ENCODE assay signal across 1 cellular context in the genomic region with DNA sequence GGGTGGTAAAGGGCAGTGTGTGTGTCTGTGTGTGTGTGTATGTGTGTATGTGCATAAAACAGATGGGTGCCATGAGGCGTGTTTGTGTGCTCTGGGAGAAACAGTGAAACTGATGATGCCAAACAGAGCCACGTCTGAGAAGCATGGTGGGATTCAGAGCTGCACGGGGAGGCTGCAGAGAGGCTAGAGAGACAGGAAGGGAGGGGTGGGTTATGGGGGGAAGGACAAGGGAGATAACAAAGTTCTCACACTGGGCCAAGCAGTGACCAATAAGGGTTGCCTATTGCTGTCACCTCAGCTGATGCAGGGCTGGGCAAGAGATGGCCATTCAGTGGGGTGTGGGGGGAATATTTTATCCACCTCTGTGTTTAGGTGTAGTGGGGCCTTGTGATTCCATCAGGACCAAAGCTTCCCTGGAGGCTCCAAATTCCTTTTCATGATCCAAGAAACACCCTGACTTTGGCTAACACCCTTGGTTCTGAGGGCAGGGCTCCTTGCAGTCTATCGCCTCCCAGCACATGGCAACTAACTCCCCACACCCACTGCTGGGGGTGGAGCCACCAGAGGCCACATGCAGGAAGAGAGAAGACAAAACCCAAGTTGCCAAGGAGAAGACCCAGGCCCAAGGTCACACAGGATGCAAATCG.
TF ChIP-seq lines count a peak whose summit lies in the region.

No MANE protein-coding gene starts in this region.

TF ChIP-seq in K562, 482 proteins besides CTCF, POLR2A, EP300 and RAD21 (continued from another document):
- TF ChIP-seq, protein P1, sequence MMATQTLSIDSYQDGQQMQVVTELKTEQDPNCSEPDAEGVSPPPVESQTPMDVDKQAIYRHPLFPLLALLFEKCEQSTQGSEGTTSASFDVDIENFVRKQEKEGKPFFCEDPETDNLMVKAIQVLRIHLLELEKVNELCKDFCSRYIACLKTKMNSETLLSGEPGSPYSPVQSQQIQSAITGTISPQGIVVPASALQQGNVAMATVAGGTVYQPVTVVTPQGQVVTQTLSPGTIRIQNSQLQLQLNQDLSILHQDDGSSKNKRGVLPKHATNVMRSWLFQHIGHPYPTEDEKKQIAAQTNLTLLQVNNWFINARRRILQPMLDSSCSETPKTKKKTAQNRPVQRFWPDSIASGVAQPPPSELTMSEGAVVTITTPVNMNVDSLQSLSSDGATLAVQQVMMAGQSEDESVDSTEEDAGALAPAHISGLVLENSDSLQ (IDR thresholded peaks at IDR 0.05): no peak
- TF ChIP-seq SP2 (IDR thresholded peaks at IDR 0.05; ENCODE audit: extremely low read depth, low read depth, low read length, poor library complexity, severe bottlenecking) (no peak), FOXK1 (CRISPR knock-in tag; IDR thresholded peaks at IDR 0.05; ENCODE audit: borderline replicate concordance) (no peak), ZFP30 (CRISPR knock-in tag; IDR thresholded peaks at IDR 0.05; ENCODE audit: borderline replicate concordance) (no peak), SMARCB1 (IDR thresholded peaks at IDR 0.05; ENCODE audit: insufficient read length, low read depth) (no peak), SRSF1 (IDR thresholded peaks at IDR 0.05; ENCODE audit: low read depth, low read length) (no peak), CBFA2T3 (IDR thresholded peaks at IDR 0.05) (peak; percentile 39; the same call in 1 of the 2 replicates), MECOM (CRISPR knock-in tag; IDR thresholded peaks at IDR 0.05) (peak; percentile 48; the same call in 1 of the 2 replicates), PURB (CRISPR knock-in tag; IDR thresholded peaks at IDR 0.05; ENCODE audit: low read depth) (no peak), DMBX1 (CRISPR knock-in tag; IDR thresholded peaks at IDR 0.05; ENCODE audit: borderline replicate concordance) (peak; percentile 48; the same call in 1 of the 2 replicates), ZBTB7A (IDR thresholded peaks at IDR 0.05; ENCODE audit: borderline replicate concordance, control insufficient read depth, low read depth, low read length) (peak; percentile 46), HMG20A (CRISPR knock-in tag; conservative IDR thresholded peaks at IDR 0.05) (no peak), HMGN3 (IDR thresholded peaks at IDR 0.05; ENCODE audit: borderline replicate concordance, extremely low read depth, insufficient read length, low read depth, low read length) (no peak), PHB (CRISPR knock-in tag; IDR thresholded peaks at IDR 0.05) (no peak), SMAD4 (CRISPR knock-in tag; conservative IDR thresholded peaks at IDR 0.05) (peak; percentile 66), CBX8 (IDR thresholded peaks at IDR 0.05; ENCODE audit: borderline replicate concordance, extremely low read depth, low read depth, low read length, poor library complexity, severe bottlenecking) (no peak), CXXC5 (CRISPR knock-in tag; IDR thresholded peaks at IDR 0.05) (0 out of 2 replicates have a peak, but pooled peaks have one; percentile 5), RBFOX2 (IDR thresholded peaks at IDR 0.05; ENCODE audit: low read depth, low read length) (0 out of 2 replicates have a peak, but pooled peaks have one; percentile 25), EP400 (IDR thresholded peaks at IDR 0.05) (peak; percentile 70), EWSR1 (IDR thresholded peaks at IDR 0.05; ENCODE audit: borderline replicate concordance, low read depth, partially characterized antibody) (no peak), PTRF (tag; IDR thresholded peaks at IDR 0.05) (no peak), DPF2 (IDR thresholded peaks at IDR 0.05) (peak; percentile 47; the same call in 1 of the 2 replicates)
- TF ChIP-seq, protein P2, sequence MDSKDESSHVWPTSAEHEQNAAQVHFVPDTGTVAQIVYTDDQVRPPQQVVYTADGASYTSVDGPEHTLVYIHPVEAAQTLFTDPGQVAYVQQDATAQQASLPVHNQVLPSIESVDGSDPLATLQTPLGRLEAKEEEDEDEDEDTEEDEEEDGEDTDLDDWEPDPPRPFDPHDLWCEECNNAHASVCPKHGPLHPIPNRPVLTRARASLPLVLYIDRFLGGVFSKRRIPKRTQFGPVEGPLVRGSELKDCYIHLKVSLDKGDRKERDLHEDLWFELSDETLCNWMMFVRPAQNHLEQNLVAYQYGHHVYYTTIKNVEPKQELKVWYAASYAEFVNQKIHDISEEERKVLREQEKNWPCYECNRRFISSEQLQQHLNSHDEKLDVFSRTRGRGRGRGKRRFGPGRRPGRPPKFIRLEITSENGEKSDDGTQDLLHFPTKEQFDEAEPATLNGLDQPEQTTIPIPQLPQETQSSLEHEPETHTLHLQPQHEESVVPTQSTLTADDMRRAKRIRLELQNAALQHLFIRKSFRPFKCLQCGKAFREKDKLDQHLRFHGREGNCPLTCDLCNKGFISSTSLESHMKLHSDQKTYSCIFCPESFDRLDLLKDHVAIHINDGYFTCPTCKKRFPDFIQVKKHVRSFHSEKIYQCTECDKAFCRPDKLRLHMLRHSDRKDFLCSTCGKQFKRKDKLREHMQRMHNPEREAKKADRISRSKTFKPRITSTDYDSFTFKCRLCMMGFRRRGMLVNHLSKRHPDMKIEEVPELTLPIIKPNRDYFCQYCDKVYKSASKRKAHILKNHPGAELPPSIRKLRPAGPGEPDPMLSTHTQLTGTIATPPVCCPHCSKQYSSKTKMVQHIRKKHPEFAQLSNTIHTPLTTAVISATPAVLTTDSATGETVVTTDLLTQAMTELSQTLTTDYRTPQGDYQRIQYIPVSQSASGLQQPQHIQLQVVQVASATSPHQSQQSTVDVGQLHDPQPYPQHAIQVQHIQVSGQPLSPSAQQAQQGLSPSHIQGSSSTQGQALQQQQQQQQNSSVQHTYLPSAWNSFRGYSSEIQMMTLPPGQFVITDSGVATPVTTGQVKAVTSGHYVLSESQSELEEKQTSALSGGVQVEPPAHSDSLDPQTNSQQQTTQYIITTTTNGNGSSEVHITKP (IDR thresholded peaks at IDR 0.05; ENCODE audit: partially characterized antibody): peak; percentile 71
- TF ChIP-seq, protein P3, sequence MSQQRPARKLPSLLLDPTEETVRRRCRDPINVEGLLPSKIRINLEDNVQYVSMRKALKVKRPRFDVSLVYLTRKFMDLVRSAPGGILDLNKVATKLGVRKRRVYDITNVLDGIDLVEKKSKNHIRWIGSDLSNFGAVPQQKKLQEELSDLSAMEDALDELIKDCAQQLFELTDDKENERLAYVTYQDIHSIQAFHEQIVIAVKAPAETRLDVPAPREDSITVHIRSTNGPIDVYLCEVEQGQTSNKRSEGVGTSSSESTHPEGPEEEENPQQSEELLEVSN (IDR thresholded peaks at IDR 0.05; ENCODE audit: borderline replicate concordance in 1 of 2, extremely low read depth in 1 of 2, insufficient read depth in 1 of 2, insufficient read length in 1 of 2, low read depth in 1 of 2, low read length in 1 of 2, poor library complexity in 1 of 2, severe bottlenecking in 1 of 2): peak; percentile 70 to 74
- TF ChIP-seq, protein P4, sequence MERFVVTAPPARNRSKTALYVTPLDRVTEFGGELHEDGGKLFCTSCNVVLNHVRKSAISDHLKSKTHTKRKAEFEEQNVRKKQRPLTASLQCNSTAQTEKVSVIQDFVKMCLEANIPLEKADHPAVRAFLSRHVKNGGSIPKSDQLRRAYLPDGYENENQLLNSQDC (CRISPR knock-in tag; IDR thresholded peaks at IDR 0.05): 0 out of 2 replicates have a peak, but pooled peaks have one; percentile 27
- TF ChIP-seq, protein P5, sequence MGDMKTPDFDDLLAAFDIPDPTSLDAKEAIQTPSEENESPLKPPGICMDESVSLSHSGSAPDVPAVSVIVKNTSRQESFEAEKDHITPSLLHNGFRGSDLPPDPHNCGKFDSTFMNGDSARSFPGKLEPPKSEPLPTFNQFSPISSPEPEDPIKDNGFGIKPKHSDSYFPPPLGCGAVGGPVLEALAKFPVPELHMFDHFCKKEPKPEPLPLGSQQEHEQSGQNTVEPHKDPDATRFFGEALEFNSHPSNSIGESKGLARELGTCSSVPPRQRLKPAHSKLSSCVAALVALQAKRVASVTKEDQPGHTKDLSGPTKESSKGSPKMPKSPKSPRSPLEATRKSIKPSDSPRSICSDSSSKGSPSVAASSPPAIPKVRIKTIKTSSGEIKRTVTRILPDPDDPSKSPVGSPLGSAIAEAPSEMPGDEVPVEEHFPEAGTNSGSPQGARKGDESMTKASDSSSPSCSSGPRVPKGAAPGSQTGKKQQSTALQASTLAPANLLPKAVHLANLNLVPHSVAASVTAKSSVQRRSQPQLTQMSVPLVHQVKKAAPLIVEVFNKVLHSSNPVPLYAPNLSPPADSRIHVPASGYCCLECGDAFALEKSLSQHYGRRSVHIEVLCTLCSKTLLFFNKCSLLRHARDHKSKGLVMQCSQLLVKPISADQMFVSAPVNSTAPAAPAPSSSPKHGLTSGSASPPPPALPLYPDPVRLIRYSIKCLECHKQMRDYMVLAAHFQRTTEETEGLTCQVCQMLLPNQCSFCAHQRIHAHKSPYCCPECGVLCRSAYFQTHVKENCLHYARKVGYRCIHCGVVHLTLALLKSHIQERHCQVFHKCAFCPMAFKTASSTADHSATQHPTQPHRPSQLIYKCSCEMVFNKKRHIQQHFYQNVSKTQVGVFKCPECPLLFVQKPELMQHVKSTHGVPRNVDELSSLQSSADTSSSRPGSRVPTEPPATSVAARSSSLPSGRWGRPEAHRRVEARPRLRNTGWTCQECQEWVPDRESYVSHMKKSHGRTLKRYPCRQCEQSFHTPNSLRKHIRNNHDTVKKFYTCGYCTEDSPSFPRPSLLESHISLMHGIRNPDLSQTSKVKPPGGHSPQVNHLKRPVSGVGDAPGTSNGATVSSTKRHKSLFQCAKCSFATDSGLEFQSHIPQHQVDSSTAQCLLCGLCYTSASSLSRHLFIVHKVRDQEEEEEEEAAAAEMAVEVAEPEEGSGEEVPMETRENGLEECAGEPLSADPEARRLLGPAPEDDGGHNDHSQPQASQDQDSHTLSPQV (IDR thresholded peaks at IDR 0.05): peak; percentile 95
- TF ChIP-seq, protein P6, sequence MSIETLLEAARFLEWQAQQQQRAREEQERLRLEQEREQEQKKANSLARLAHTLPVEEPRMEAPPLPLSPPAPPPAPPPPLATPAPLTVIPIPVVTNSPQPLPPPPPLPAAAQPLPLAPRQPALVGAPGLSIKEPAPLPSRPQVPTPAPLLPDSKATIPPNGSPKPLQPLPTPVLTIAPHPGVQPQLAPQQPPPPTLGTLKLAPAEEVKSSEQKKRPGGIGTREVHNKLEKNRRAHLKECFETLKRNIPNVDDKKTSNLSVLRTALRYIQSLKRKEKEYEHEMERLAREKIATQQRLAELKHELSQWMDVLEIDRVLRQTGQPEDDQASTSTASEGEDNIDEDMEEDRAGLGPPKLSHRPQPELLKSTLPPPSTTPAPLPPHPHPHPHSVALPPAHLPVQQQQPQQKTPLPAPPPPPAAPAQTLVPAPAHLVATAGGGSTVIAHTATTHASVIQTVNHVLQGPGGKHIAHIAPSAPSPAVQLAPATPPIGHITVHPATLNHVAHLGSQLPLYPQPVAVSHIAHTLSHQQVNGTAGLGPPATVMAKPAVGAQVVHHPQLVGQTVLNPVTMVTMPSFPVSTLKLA (conservative IDR thresholded peaks at IDR 0.05): peak; percentile 35 to 52; a peak in 2 of 4 replicates
- TF ChIP-seq, protein P7, sequence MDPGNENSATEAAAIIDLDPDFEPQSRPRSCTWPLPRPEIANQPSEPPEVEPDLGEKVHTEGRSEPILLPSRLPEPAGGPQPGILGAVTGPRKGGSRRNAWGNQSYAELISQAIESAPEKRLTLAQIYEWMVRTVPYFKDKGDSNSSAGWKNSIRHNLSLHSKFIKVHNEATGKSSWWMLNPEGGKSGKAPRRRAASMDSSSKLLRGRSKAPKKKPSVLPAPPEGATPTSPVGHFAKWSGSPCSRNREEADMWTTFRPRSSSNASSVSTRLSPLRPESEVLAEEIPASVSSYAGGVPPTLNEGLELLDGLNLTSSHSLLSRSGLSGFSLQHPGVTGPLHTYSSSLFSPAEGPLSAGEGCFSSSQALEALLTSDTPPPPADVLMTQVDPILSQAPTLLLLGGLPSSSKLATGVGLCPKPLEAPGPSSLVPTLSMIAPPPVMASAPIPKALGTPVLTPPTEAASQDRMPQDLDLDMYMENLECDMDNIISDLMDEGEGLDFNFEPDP (CRISPR knock-in tag; IDR thresholded peaks at IDR 0.05): no peak
- TF ChIP-seq, protein P8, sequence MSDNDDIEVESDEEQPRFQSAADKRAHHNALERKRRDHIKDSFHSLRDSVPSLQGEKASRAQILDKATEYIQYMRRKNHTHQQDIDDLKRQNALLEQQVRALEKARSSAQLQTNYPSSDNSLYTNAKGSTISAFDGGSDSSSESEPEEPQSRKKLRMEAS (CRISPR knock-in tag; IDR thresholded peaks at IDR 0.05): peak; percentile 77
- TF ChIP-seq, protein P9, sequence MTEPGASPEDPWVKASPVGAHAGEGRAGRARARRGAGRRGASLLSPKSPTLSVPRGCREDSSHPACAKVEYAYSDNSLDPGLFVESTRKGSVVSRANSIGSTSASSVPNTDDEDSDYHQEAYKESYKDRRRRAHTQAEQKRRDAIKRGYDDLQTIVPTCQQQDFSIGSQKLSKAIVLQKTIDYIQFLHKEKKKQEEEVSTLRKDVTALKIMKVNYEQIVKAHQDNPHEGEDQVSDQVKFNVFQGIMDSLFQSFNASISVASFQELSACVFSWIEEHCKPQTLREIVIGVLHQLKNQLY (CRISPR knock-in tag; conservative IDR thresholded peaks at IDR 0.05): no peak
- TF ChIP-seq, protein P10, sequence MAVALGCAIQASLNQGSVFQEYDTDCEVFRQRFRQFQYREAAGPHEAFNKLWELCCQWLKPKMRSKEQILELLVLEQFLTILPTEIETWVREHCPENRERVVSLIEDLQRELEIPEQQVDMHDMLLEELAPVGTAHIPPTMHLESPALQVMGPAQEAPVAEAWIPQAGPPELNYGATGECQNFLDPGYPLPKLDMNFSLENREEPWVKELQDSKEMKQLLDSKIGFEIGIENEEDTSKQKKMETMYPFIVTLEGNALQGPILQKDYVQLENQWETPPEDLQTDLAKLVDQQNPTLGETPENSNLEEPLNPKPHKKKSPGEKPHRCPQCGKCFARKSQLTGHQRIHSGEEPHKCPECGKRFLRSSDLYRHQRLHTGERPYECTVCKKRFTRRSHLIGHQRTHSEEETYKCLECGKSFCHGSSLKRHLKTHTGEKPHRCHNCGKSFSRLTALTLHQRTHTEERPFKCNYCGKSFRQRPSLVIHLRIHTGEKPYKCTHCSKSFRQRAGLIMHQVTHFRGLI (CRISPR knock-in tag; IDR thresholded peaks at IDR 0.05): no peak
- TF ChIP-seq, protein P11, sequence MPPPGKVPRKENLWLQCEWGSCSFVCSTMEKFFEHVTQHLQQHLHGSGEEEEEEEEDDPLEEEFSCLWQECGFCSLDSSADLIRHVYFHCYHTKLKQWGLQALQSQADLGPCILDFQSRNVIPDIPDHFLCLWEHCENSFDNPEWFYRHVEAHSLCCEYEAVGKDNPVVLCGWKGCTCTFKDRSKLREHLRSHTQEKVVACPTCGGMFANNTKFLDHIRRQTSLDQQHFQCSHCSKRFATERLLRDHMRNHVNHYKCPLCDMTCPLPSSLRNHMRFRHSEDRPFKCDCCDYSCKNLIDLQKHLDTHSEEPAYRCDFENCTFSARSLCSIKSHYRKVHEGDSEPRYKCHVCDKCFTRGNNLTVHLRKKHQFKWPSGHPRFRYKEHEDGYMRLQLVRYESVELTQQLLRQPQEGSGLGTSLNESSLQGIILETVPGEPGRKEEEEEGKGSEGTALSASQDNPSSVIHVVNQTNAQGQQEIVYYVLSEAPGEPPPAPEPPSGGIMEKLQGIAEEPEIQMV (tag; conservative IDR thresholded peaks at IDR 0.05; ENCODE audit: low read depth): no peak
- TF ChIP-seq, protein P12, sequence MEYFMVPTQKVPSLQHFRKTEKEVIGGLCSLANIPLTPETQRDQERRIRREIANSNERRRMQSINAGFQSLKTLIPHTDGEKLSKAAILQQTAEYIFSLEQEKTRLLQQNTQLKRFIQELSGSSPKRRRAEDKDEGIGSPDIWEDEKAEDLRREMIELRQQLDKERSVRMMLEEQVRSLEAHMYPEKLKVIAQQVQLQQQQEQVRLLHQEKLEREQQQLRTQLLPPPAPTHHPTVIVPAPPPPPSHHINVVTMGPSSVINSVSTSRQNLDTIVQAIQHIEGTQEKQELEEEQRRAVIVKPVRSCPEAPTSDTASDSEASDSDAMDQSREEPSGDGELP (CRISPR knock-in tag; IDR thresholded peaks at IDR 0.05; ENCODE audit: borderline replicate concordance): peak; percentile 49; the same call in 1 of the 2 replicates
